11 cellular contexts compared by ENCODE assay signal in the genomic region with DNA sequence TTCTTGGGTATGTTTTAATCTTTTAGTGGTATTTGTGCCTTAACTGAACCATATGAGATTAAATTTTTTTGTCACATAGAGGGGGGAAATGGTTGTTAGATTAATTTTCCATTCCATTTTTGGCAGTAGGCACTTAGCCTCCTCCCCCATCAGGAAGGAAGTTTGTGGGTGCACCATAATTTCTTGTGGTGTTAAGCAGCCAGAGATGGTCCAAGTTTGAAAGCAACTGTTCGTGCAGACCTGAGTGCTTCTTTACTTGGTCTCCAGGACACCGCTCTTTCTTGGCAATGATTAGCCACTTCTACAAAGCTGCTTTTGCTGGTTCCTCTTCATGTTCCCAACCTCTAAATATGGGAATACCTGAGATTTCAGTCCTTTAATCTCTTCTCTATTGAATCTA.
DNase-seq lines count a peak whose midpoint lies in the region; ATAC-seq lines count a peak whose summit lies in the region.
"Had no signal": no experiment of that assay in that cellular context is flagged by ENCODE, and none has a peak within 500 bp of the region (broad histone marks: within the 10 kb centered on the region; RNA-seq: fewer than 3 reads in every experiment).

No MANE protein-coding gene starts in this region.

- H3K36me3 ChIP-seq in BLaER1 treated with 17β-estradiol and CSF1 and Interleukin-3, amounts not matched to agents 10 nM and 100 nM, result peaks cover 0 to 16% (median 0%) of the 10 kb centered on the region in 11 experiments; a peak in 3 of 22 replicates

- H3K4me3 Mint-ChIP-seq in activated T-cell treated with anti-CD3 and anti-CD28 coated beads, Interleukin-2, amount 50 U/mL, for 24 hours, result peak overlapping the region; percentile 14

- peaks cover 18 to 37% (median 33%) of the 10 kb centered on the region in 11 experiments; a peak in 20 of 22 replicates for H3K9me3 ChIP-seq in BLaER1 treated with 17β-estradiol and CSF1 and Interleukin-3, amounts not matched to agents 10 nM and 100 nM (replicated peaks in 1 of 11)

- H3K27me3 Mint-ChIP-seq in activated T-cell treated with anti-CD3 and anti-CD28 coated beads, Interleukin-2, amount 50 U/mL, for 24 hours, result no peaks in the 10 kb centered on the region

- H3K27ac ChIP-seq in BLaER1 treated with 17β-estradiol and CSF1 and Interleukin-3, amounts not matched to agents 10 nM and 100 nM, result peak overlapping the region in 9 of 11 experiments; percentile 53 to 87 (median 75); a peak in 17 of 22 replicates

- H3K36me3 Mint-ChIP-seq in activated T-cell treated with anti-CD3 and anti-CD28 coated beads, Interleukin-2, amount 50 U/mL, for 24 hours (ENCODE audit: low read depth), result no peaks in the 10 kb centered on the region

- peak overlapping the region; percentile 70 for H3K27ac Mint-ChIP-seq in activated T-cell treated with anti-CD3 and anti-CD28 coated beads, Interleukin-2, amount 50 U/mL, for 24 hours

- DNase-seq in activated T-cell treated with anti-CD3 and anti-CD28 coated beads, Interleukin-2, amount 50 U/mL, for 24 hours, result no peak
- DNase-seq in activated effector memory CD4-positive, alpha-beta T cell treated with anti-CD3 and anti-CD28 coated beads, Interleukin-2, amount 50 U/mL, for 16 hours, result no peak
- no peak for DNase-seq in posterior cingulate gyrus
- no peak for DNase-seq in Ammon's horn (ENCODE audit: low spot score)
- DNase-seq: COR-L47, NCI-H187 treated with DMSO at 0.1 percent for 48 hours, PC-3 had no signal

- intact Hi-C loops in posterior cingulate gyrus (cut with DNase I), result no loop called here

- peaks cover 5% of the 10 kb centered on the region for H3K9me3 Mint-ChIP-seq in activated T-cell treated with anti-CD3 and anti-CD28 coated beads, Interleukin-2, amount 50 U/mL, for 24 hours

- H4K20me1 ChIP-seq in BLaER1 treated with 17β-estradiol and CSF1 and Interleukin-3, amounts not matched to agents 10 nM and 100 nM, result no peaks in the 10 kb centered on the region

- peaks cover 57 to 83% (median 67%) of the 10 kb centered on the region in 10 experiments for H3K4me1 ChIP-seq in BLaER1 treated with 17β-estradiol and CSF1 and Interleukin-3, amounts not matched to agents 10 nM and 100 nM

- ATAC-seq in GM18508 (IDR thresholded peaks at IDR 0.05; ENCODE audit: insufficient read depth, unreplicated experiment) (peak; percentile 81), HG03469 (IDR thresholded peaks at IDR 0.05; ENCODE audit: unreplicated experiment) (peak; percentile 60), HG02571 (IDR thresholded peaks at IDR 0.05; ENCODE audit: unreplicated experiment) (no peak)
- ATAC-seq: PC-3 had no signal

- H3K27me3 ChIP-seq in BLaER1 treated with 17β-estradiol and CSF1 and Interleukin-3, amounts not matched to agents 10 nM and 100 nM, result no peaks in the 10 kb centered on the region

- H3K4me3 ChIP-seq in BLaER1 treated with 17β-estradiol and CSF1 and Interleukin-3, amounts not matched to agents 10 nM and 100 nM, result peak overlapping the region in 7 of 10 experiments; percentile 17 to 31 (median 26); a peak in 9 of 20 replicates

- peaks cover 55% of the 10 kb centered on the region for H3K4me1 Mint-ChIP-seq in activated T-cell treated with anti-CD3 and anti-CD28 coated beads, Interleukin-2, amount 50 U/mL, for 24 hours (ENCODE audit: low read depth)

- H3K9ac ChIP-seq in BLaER1 treated with 17β-estradiol and CSF1 and Interleukin-3, amounts not matched to agents 10 nM and 100 nM, result peak overlapping the region in 7 of 11 experiments; percentile 2 to 70 (median 53); a peak in 12 of 22 replicates

- peak overlapping the region; percentile 68 to 89 (median 83) for H3K4me2 ChIP-seq in BLaER1 treated with 17β-estradiol and CSF1 and Interleukin-3, amounts not matched to agents 10 nM and 100 nM
